In the genomic region with DNA sequence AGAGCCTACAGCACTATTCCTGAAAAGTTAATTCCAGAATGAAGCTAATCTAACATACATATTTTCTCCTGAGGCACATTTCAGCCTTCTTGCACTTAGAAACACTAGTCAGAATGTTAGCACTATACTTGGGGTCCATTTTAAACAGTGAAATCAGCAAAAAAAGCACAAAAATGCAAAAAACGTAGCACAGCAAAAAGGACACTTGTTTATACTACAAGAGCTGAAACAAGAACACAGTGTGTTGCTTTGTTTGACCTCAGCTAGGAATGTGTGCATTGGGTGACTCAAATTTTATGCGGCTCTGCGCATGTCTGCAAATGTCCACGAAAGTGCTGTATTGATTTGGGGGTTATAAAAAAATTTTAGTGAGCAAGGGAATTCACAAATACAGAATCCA, we compare ENCODE assay signal across 22 cellular contexts.
"Had no signal": no experiment of that assay in that cellular context is flagged by ENCODE, and none has a peak within 500 bp of the region (broad histone marks: within the 10 kb centered on the region; RNA-seq: fewer than 3 reads in every experiment).

No MANE protein-coding gene starts in this region.

- DNase-seq: activated CD4-positive, alpha-beta memory T cell treated with anti-CD3 and anti-CD28 coated beads for 36 hours; activated CD4-positive, alpha-beta T cell treated with anti-CD3 and anti-CD28 coated beads, Interleukin-2, amount 10 ng/mL, durations not matched to agents 7 days and 5 days; activated CD4-positive, CD25-positive, alpha-beta regulatory T cell; activated CD8-positive, alpha-beta memory T cell treated with anti-CD3 and anti-CD28 coated beads for 24 hours; activated effector memory CD4-positive, alpha-beta T cell treated with anti-CD3 and anti-CD28 coated beads, Interleukin-2, amount 50 U/mL, for 16 hours; activated naive CD4-positive, alpha-beta T cell treated with Interleukin-2 at 50 U/mL for 16 hours; activated naive CD8-positive, alpha-beta T cell treated with anti-CD3 and anti-CD28 coated beads, Interleukin-2, amount 50 U/mL, for 24 hours; activated T-cell treated with anti-CD3 and anti-CD28 coated beads, Interleukin-2, amount 50 U/mL, for 4 hours; KG1; NCI-H1092; NCI-H1417; NCI-H2029; NCI-H2107; NCI-H2171 treated with DMSO at 0.1 percent for 48 hours; NCI-H226; NCI-H526; NCI-H774; OCI-M1; SIG-M5; T-cell had no signal

- H3K4me3 ChIP-seq: SK-N-MC had no signal

- ATAC-seq: activated naive CD4-positive, alpha-beta T cell treated with anti-CD3 and anti-CD28 coated beads, Interleukin-2, amount 50 U/mL, for 72 hours; activated naive CD8-positive, alpha-beta T cell treated with anti-CD3 and anti-CD28 coated beads, Interleukin-2, amount 50 U/mL, for 24 hours; activated T-cell treated with anti-CD3 and anti-CD28 coated beads, Interleukin-2, amount 50 U/mL, for 4 hours; T-cell had no signal
